In genomic region chr1:40633563-40634376, GRCh38 we compare ENCODE assay signal across 1 cellular context.
TF ChIP-seq lines count a peak whose summit lies in the region.

No MANE protein-coding gene starts in this region.

TF ChIP-seq in K562, 482 proteins besides CTCF, POLR2A, EP300 and RAD21 (continued from another document and continues in another):
- TF ChIP-seq ZNF318 (IDR thresholded peaks at IDR 0.05; ENCODE audit: borderline replicate concordance in 1 of 2, low read depth in 1 of 2) (no peak), MCM7 (IDR thresholded peaks at IDR 0.05) (no peak), SP2 (IDR thresholded peaks at IDR 0.05; ENCODE audit: extremely low read depth, low read depth, low read length, poor library complexity, severe bottlenecking) (no peak), ZBTB43 (CRISPR knock-in tag; IDR thresholded peaks at IDR 0.05) (no peak), ZNF175 (CRISPR knock-in tag; IDR thresholded peaks at IDR 0.05; ENCODE audit: low read depth) (no peak), GABPA (tag; conservative IDR thresholded peaks at IDR 0.05; ENCODE audit: low read depth) (no peak), ZNF449 (CRISPR knock-in tag; IDR thresholded peaks at IDR 0.05) (no peak), BDP1 (IDR thresholded peaks at IDR 0.05; ENCODE audit: insufficient read depth, insufficient read length) (no peak), POU5F1 (IDR thresholded peaks at IDR 0.05; ENCODE audit: borderline replicate concordance, low read depth, low read length, partially characterized antibody) (no peak), MAX (CRISPR knock-in tag; IDR thresholded peaks at IDR 0.05) (no peak), SMAD3 (CRISPR knock-in tag; conservative IDR thresholded peaks at IDR 0.05) (no peak), NKRF (IDR thresholded peaks at IDR 0.05; ENCODE audit: borderline replicate concordance) (no peak), ASH1L (IDR thresholded peaks at IDR 0.05; ENCODE audit: borderline replicate concordance, low read depth, partially characterized antibody) (no peak), WHSC1 (IDR thresholded peaks at IDR 0.05; ENCODE audit: low read length) (no peak), BCL6 (CRISPR knock-in tag; IDR thresholded peaks at IDR 0.05) (no peak), PHB2 (IDR thresholded peaks at IDR 0.05; ENCODE audit: low read depth) (peak; percentile 73; the same call in 1 of the 2 replicates), HBP1 (CRISPR knock-in tag; IDR thresholded peaks at IDR 0.05) (no peak), PPARD (CRISPR knock-in tag; IDR thresholded peaks at IDR 0.05) (no peak), TCF15 (CRISPR knock-in tag; IDR thresholded peaks at IDR 0.05) (no peak), SMC3 (conservative IDR thresholded peaks at IDR 0.05; ENCODE audit: insufficient read depth, low read depth, low read length) (no peak), NCOA4 (IDR thresholded peaks at IDR 0.05; ENCODE audit: partially characterized antibody) (no peak), ZNF197 (CRISPR knock-in tag; IDR thresholded peaks at IDR 0.05; ENCODE audit: low read depth) (no peak), ZNF785 (CRISPR knock-in tag; IDR thresholded peaks at IDR 0.05) (no peak), SRSF1 (IDR thresholded peaks at IDR 0.05; ENCODE audit: low read depth, low read length) (no peak), U2AF1 (optimal IDR thresholded peaks at IDR 0.05; ENCODE audit: low read depth, low read length) (no peak), VEZF1 (CRISPR knock-in tag; IDR thresholded peaks at IDR 0.05) (peak; percentile 76), NONO (IDR thresholded peaks at IDR 0.05; ENCODE audit: low read depth in 2 of 2, low read length in 1 of 2) (no peak), POLR2AphosphoS5 (IDR thresholded peaks at IDR 0.05; ENCODE audit: control insufficient read depth, insufficient read depth, low read depth, low read length) (peak; percentile 91), ETV5 (CRISPR knock-in tag; IDR thresholded peaks at IDR 0.05; ENCODE audit: low read depth) (peak; percentile 60; the same call in 1 of the 2 replicates), SLC30A9 (CRISPR knock-in tag; IDR thresholded peaks at IDR 0.05) (no peak), MITF (IDR thresholded peaks at IDR 0.05) (no peak), POLR2H (tag; IDR thresholded peaks at IDR 0.05; ENCODE audit: low read depth) (no peak), HDAC2 (IDR thresholded peaks at IDR 0.05) (peak; percentile 86), CREM (IDR thresholded peaks at IDR 0.05; ENCODE audit: low read depth) (no peak; the same call in 1 of the 2 replicates), ZBTB33 (CRISPR knock-in tag; IDR thresholded peaks at IDR 0.05) (no peak), ZBTB2 (IDR thresholded peaks at IDR 0.05) (no peak), ZNF76 (CRISPR knock-in tag; IDR thresholded peaks at IDR 0.05; ENCODE audit: borderline replicate concordance) (no peak), SMAD2 (IDR thresholded peaks at IDR 0.05; ENCODE audit: low read depth, low read length) (no peak), MTA3 (IDR thresholded peaks at IDR 0.05; ENCODE audit: borderline replicate concordance) (peak; percentile 86)
